1 cellular context compared by ENCODE assay signal in the genomic region with DNA sequence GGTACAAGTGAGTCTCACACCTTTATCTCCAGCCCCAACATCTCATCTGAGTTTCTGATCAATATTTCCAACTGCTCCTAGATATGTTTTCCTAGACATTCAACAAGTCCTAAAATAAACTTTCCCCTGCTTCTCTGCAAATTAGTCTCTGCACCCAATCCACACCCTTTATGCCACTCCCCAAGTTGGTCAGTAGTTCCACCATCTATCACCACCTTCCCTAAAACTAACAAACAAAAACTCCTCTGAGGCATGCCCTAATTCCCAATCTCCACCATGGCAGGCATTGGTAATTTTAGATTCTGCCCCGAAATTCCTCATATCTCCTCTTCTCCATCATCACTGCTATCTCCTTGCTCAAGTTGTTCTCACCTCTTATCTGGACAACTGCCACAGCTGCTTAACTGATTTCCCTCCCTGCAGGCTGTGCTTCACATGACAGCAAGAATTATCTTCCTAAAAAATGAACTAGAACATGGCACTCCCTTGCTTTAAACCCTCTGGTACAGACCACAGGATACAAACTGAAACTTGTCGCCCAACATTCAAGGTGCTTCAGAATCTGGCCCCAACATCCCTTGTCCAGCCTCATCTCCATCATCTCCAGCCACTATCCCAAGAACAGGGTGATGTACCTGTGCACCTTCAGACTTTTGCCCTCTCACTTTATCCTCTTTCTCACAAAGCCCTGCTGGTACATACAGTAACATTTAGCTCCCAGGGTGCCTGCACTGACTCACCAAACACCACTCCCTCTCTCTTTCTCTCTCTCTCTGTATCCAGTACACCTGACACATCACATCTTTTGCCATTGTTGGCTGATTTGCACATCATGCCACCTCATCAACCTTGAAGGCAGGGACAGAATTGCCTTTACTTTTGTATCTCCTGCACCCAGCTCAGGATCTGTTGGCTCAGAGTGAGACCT.
A peak's percentile ranks its signal among the peaks of the same experiment; 100 is the strongest.
TF ChIP-seq lines count a peak whose summit lies in the region.

No MANE protein-coding gene starts in this region.

TF ChIP-seq in K562, 482 proteins besides CTCF, POLR2A, EP300 and RAD21 (continued from another document and continues in another):
- TF ChIP-seq, protein P1, sequence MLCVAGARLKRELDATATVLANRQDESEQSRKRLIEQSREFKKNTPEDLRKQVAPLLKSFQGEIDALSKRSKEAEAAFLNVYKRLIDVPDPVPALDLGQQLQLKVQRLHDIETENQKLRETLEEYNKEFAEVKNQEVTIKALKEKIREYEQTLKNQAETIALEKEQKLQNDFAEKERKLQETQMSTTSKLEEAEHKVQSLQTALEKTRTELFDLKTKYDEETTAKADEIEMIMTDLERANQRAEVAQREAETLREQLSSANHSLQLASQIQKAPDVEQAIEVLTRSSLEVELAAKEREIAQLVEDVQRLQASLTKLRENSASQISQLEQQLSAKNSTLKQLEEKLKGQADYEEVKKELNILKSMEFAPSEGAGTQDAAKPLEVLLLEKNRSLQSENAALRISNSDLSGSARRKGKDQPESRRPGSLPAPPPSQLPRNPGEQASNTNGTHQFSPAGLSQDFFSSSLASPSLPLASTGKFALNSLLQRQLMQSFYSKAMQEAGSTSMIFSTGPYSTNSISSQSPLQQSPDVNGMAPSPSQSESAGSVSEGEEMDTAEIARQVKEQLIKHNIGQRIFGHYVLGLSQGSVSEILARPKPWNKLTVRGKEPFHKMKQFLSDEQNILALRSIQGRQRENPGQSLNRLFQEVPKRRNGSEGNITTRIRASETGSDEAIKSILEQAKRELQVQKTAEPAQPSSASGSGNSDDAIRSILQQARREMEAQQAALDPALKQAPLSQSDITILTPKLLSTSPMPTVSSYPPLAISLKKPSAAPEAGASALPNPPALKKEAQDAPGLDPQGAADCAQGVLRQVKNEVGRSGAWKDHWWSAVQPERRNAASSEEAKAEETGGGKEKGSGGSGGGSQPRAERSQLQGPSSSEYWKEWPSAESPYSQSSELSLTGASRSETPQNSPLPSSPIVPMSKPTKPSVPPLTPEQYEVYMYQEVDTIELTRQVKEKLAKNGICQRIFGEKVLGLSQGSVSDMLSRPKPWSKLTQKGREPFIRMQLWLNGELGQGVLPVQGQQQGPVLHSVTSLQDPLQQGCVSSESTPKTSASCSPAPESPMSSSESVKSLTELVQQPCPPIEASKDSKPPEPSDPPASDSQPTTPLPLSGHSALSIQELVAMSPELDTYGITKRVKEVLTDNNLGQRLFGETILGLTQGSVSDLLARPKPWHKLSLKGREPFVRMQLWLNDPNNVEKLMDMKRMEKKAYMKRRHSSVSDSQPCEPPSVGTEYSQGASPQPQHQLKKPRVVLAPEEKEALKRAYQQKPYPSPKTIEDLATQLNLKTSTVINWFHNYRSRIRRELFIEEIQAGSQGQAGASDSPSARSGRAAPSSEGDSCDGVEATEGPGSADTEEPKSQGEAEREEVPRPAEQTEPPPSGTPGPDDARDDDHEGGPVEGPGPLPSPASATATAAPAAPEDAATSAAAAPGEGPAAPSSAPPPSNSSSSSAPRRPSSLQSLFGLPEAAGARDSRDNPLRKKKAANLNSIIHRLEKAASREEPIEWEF (CRISPR knock-in tag; IDR thresholded peaks at IDR 0.05): no peak
- no peak for TF ChIP-seq ZSCAN32 (CRISPR knock-in tag; IDR thresholded peaks at IDR 0.05)
- no peak for TF ChIP-seq CHCHD3 (CRISPR knock-in tag; IDR thresholded peaks at IDR 0.05)
- TF ChIP-seq, protein P2, sequence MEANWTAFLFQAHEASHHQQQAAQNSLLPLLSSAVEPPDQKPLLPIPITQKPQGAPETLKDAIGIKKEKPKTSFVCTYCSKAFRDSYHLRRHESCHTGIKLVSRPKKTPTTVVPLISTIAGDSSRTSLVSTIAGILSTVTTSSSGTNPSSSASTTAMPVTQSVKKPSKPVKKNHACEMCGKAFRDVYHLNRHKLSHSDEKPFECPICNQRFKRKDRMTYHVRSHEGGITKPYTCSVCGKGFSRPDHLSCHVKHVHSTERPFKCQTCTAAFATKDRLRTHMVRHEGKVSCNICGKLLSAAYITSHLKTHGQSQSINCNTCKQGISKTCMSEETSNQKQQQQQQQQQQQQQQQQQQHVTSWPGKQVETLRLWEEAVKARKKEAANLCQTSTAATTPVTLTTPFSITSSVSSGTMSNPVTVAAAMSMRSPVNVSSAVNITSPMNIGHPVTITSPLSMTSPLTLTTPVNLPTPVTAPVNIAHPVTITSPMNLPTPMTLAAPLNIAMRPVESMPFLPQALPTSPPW (CRISPR knock-in tag; IDR thresholded peaks at IDR 0.05): peak; percentile 63; the same call in 1 of the 2 replicates
- TF ChIP-seq TEAD1 (CRISPR knock-in tag; IDR thresholded peaks at IDR 0.05): peak in 1 of 2 experiments; percentile 91; a peak in 2 of 4 replicates
- TF ChIP-seq ZKSCAN8 (CRISPR knock-in tag; IDR thresholded peaks at IDR 0.05): no peak
- TF ChIP-seq DPF2 (IDR thresholded peaks at IDR 0.05): peak; percentile 90
- TF ChIP-seq ZFPM2 (CRISPR knock-in tag; IDR thresholded peaks at IDR 0.05): 0 out of 2 replicates have a peak, but pooled peaks have one; percentile 50
- TF ChIP-seq ERF (CRISPR knock-in tag; IDR thresholded peaks at IDR 0.05): no peak
- no peak for TF ChIP-seq ZFX (CRISPR knock-in tag; IDR thresholded peaks at IDR 0.05)
- TF ChIP-seq, protein P3, sequence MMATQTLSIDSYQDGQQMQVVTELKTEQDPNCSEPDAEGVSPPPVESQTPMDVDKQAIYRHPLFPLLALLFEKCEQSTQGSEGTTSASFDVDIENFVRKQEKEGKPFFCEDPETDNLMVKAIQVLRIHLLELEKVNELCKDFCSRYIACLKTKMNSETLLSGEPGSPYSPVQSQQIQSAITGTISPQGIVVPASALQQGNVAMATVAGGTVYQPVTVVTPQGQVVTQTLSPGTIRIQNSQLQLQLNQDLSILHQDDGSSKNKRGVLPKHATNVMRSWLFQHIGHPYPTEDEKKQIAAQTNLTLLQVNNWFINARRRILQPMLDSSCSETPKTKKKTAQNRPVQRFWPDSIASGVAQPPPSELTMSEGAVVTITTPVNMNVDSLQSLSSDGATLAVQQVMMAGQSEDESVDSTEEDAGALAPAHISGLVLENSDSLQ (IDR thresholded peaks at IDR 0.05): peak; percentile 68
- TF ChIP-seq STAT5A (IDR thresholded peaks at IDR 0.05; ENCODE audit: borderline replicate concordance, low read length): 0 out of 2 replicates have a peak, but pooled peaks have one; percentile 63
- TF ChIP-seq TGIF2 (CRISPR knock-in tag; IDR thresholded peaks at IDR 0.05): no peak
- no peak for TF ChIP-seq ZNF75A (CRISPR knock-in tag; IDR thresholded peaks at IDR 0.05)
- TF ChIP-seq FOS (IDR thresholded peaks at IDR 0.05; ENCODE audit: extremely low read depth, insufficient read length): no peak
- TF ChIP-seq, protein P4, sequence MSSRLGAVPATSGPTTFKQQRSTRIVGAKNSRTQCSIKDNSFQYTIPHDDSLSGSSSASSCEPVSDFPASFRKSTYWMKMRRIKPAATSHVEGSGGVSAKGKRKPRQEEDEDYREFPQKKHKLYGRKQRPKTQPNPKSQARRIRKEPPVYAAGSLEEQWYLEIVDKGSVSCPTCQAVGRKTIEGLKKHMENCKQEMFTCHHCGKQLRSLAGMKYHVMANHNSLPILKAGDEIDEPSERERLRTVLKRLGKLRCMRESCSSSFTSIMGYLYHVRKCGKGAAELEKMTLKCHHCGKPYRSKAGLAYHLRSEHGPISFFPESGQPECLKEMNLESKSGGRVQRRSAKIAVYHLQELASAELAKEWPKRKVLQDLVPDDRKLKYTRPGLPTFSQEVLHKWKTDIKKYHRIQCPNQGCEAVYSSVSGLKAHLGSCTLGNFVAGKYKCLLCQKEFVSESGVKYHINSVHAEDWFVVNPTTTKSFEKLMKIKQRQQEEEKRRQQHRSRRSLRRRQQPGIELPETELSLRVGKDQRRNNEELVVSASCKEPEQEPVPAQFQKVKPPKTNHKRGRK (tag; IDR thresholded peaks at IDR 0.05): no peak
- TF ChIP-seq, protein P5, sequence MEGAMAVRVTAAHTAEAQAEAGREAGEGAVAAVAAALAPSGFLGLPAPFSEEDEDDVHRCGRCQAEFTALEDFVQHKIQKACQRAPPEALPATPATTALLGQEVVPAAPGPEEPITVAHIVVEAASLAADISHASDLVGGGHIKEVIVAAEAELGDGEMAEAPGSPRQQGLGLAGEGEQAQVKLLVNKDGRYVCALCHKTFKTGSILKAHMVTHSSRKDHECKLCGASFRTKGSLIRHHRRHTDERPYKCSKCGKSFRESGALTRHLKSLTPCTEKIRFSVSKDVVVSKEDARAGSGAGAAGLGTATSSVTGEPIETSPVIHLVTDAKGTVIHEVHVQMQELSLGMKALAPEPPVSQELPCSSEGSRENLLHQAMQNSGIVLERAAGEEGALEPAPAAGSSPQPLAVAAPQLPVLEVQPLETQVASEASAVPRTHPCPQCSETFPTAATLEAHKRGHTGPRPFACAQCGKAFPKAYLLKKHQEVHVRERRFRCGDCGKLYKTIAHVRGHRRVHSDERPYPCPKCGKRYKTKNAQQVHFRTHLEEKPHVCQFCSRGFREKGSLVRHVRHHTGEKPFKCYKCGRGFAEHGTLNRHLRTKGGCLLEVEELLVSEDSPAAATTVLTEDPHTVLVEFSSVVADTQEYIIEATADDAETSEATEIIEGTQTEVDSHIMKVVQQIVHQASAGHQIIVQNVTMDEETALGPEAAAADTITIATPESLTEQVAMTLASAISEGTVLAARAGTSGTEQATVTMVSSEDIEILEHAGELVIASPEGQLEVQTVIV (CRISPR knock-in tag; IDR thresholded peaks at IDR 0.05; ENCODE audit: borderline replicate concordance): no peak
- TF ChIP-seq, protein P6, sequence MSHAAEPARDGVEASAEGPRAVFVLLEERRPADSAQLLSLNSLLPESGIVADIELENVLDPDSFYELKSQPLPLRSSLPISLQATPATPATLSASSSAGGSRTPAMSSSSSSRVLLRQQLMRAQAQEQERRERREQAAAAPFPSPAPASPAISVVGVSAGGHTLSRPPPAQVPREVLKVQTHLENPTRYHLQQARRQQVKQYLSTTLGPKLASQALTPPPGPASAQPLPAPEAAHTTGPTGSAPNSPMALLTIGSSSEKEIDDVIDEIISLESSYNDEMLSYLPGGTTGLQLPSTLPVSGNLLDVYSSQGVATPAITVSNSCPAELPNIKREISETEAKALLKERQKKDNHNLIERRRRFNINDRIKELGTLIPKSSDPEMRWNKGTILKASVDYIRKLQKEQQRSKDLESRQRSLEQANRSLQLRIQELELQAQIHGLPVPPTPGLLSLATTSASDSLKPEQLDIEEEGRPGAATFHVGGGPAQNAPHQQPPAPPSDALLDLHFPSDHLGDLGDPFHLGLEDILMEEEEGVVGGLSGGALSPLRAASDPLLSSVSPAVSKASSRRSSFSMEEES (CRISPR knock-in tag; IDR thresholded peaks at IDR 0.05): no peak; the same call in 1 of the 2 replicates
- TF ChIP-seq, protein P7, sequence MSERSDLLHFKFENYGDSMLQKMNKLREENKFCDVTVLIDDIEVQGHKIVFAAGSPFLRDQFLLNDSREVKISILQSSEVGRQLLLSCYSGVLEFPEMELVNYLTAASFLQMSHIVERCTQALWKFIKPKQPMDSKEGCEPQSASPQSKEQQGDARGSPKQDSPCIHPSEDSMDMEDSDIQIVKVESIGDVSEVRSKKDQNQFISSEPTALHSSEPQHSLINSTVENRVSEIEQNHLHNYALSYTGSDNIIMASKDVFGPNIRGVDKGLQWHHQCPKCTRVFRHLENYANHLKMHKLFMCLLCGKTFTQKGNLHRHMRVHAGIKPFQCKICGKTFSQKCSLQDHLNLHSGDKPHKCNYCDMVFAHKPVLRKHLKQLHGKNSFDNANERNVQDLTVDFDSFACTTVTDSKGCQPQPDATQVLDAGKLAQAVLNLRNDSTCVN (CRISPR knock-in tag; IDR thresholded peaks at IDR 0.05): peak; percentile 84; the same call in 1 of the 2 replicates
- TF ChIP-seq SMAD1 (IDR thresholded peaks at IDR 0.05; ENCODE audit: low read depth, low read length, partially characterized antibody): peak; percentile 44
- TF ChIP-seq, protein P8, sequence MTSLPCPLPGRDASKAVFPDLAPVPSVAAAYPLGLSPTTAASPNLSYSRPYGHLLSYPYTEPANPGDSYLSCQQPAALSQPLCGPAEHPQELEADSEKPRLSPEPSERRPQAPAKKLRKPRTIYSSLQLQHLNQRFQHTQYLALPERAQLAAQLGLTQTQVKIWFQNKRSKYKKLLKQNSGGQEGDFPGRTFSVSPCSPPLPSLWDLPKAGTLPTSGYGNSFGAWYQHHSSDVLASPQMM (CRISPR knock-in tag; IDR thresholded peaks at IDR 0.05): no peak
- no peak for TF ChIP-seq ZNF311 (CRISPR knock-in tag; IDR thresholded peaks at IDR 0.05)
- peak; percentile 79; the same call in 1 of the 2 replicates for TF ChIP-seq HDAC2 (IDR thresholded peaks at IDR 0.05)
- TF ChIP-seq GATAD2A (IDR thresholded peaks at IDR 0.05): no peak
- no peak for TF ChIP-seq ELF1 (tag; IDR thresholded peaks at IDR 0.05)
- no peak for TF ChIP-seq ZNF143 (CRISPR knock-in tag; IDR thresholded peaks at IDR 0.05)
- peak; percentile 88 for TF ChIP-seq SOX6 (IDR thresholded peaks at IDR 0.05)
- TF ChIP-seq TAL1 (IDR thresholded peaks at IDR 0.05): peak; percentile 93
- no peak for TF ChIP-seq YY1 (IDR thresholded peaks at IDR 0.05; ENCODE audit: borderline replicate concordance in 1 of 3, control insufficient read depth in 1 of 3, extremely low read depth in 1 of 3, insufficient read depth in 3 of 3, insufficient read length in 1 of 3, insufficient replicate concordance in 2 of 3, low read depth in 1 of 3, low read length in 2 of 3)
- TF ChIP-seq MYBL2 (IDR thresholded peaks at IDR 0.05; ENCODE audit: low read depth): no peak
- no peak for TF ChIP-seq MYBL2 (CRISPR knock-in tag; IDR thresholded peaks at IDR 0.05; ENCODE audit: borderline replicate concordance)
- TF ChIP-seq, protein P9, sequence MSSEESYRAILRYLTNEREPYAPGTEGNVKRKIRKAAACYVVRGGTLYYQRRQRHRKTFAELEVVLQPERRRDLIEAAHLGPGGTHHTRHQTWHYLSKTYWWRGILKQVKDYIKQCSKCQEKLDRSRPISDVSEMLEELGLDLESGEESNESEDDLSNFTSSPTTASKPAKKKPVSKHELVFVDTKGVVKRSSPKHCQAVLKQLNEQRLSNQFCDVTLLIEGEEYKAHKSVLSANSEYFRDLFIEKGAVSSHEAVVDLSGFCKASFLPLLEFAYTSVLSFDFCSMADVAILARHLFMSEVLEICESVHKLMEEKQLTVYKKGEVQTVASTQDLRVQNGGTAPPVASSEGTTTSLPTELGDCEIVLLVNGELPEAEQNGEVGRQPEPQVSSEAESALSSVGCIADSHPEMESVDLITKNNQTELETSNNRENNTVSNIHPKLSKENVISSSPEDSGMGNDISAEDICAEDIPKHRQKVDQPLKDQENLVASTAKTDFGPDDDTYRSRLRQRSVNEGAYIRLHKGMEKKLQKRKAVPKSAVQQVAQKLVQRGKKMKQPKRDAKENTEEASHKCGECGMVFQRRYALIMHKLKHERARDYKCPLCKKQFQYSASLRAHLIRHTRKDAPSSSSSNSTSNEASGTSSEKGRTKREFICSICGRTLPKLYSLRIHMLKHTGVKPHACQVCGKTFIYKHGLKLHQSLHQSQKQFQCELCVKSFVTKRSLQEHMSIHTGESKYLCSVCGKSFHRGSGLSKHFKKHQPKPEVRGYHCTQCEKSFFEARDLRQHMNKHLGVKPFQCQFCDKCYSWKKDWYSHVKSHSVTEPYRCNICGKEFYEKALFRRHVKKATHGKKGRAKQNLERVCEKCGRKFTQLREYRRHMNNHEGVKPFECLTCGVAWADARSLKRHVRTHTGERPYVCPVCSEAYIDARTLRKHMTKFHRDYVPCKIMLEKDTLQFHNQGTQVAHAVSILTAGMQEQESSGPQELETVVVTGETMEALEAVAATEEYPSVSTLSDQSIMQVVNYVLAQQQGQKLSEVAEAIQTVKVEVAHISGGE (CRISPR knock-in tag; IDR thresholded peaks at IDR 0.05): peak in 1 of 3 experiments; percentile 45; a peak in 1 of 6 replicates
- TF ChIP-seq MYC (IDR thresholded peaks at IDR 0.05; ENCODE audit: low read depth, low read length): peak; percentile 69
- TF ChIP-seq MYC (CRISPR knock-in tag; IDR thresholded peaks at IDR 0.05; ENCODE audit: borderline replicate concordance, low read depth): no peak
- no peak for TF ChIP-seq ZZZ3 (IDR thresholded peaks at IDR 0.05)
- no peak for TF ChIP-seq TAF7 (tag; IDR thresholded peaks at IDR 0.05)
- peak; percentile 91; the same call in 1 of the 2 replicates for TF ChIP-seq ZNF197 (CRISPR knock-in tag; IDR thresholded peaks at IDR 0.05; ENCODE audit: low read depth)
- TF ChIP-seq KLF16 (IDR thresholded peaks at IDR 0.05): peak; percentile 96
